Comparison of ENCODE assay signal across 1 cellular context in genomic region chr6:137958809-137959565, GRCh38.
TF ChIP-seq lines count a peak whose summit lies in the region.

No MANE protein-coding gene starts in this region.

TF ChIP-seq in HepG2, 621 proteins besides CTCF, POLR2A, EP300 and RAD21 (continued from another document):
- TF ChIP-seq KIAA2018 (CRISPR knock-in tag; IDR thresholded peaks at IDR 0.05; ENCODE audit: borderline replicate concordance) (no peak), TGIF2 (CRISPR knock-in tag; IDR thresholded peaks at IDR 0.05) (no peak), ZNF577 (CRISPR knock-in tag; IDR thresholded peaks at IDR 0.05; ENCODE audit: borderline replicate concordance, low read depth) (no peak), ZNF530 (CRISPR knock-in tag; IDR thresholded peaks at IDR 0.05; ENCODE audit: low read depth) (no peak), NKX3-1 (CRISPR knock-in tag; IDR thresholded peaks at IDR 0.05) (no peak)
